In genomic region chr7:79414910-79415309, GRCh38 we compare ENCODE assay signal across 25 cellular contexts.
"Had no signal": no experiment of that assay in that cellular context is flagged by ENCODE, and none has a peak within 500 bp of the region (broad histone marks: within the 10 kb centered on the region; RNA-seq: fewer than 3 reads in every experiment).

No MANE protein-coding gene starts in this region.

- H3K27me3 ChIP-seq: esophagus squamous epithelium, uterus had no signal

- H3K9me3 ChIP-seq: esophagus squamous epithelium, left ventricle myocardium inferior, thoracic aorta, uterus had no signal

- H3K27ac ChIP-seq: epithelial cell of prostate, esophagus squamous epithelium, left ventricle myocardium inferior, thoracic aorta, uterus, WERI-Rb-1 had no signal

- H3K36me3 ChIP-seq: esophagus squamous epithelium, left ventricle myocardium inferior, thoracic aorta, uterus, WERI-Rb-1 had no signal

- H3K4me1 ChIP-seq: esophagus squamous epithelium, uterus had no signal

- H3K4me3 ChIP-seq: esophagus squamous epithelium, left ventricle myocardium inferior, lung, thoracic aorta, uterus had no signal

- ATAC-seq: activated CD4-positive, CD25-positive, alpha-beta regulatory T cell treated with anti-CD3 and anti-CD28 coated beads, Interleukin-2, amount 50 U/mL, for 24 hours; activated naive CD4-positive, alpha-beta T cell treated with anti-CD3 and anti-CD28 coated beads, Interleukin-2, amount 50 U/mL, for 72 hours; activated T-cell treated with anti-CD3 and anti-CD28 coated beads, Interleukin-2, amount 50 U/mL, for 4 hours; activated T-helper 17 cell treated with anti-CD3 and anti-CD28 coated beads, Interleukin-2, amount 50 U/mL, for 72 hours; natural killer cell treated with Interleukin-12 subunit alpha and Interleukin-12 subunit beta and Interleukin-15 and Interleukin-18, amount 100 ng/mL, for 72 hours; right cardiac atrium; stimulated activated naive CD8-positive, alpha-beta T cell treated with anti-CD3 and anti-CD28 coated beads, Interleukin-15, Interleukin-2, amounts not matched to agents 100 U/mL and 50 U/mL, for 24 hours; T-helper 17 cell had no signal

- DNase-seq: activated CD4-positive, alpha-beta memory T cell treated with anti-CD3 and anti-CD28 coated beads, Interleukin-2, amount 10 ng/mL, durations not matched to agents 7 days and 5 days; activated CD4-positive, alpha-beta T cell treated with anti-CD3 and anti-CD28 coated beads for 48 hours; activated gamma-delta T cell treated with Interleukin-2 at 50 U/mL for 16 hours; activated T-cell treated with anti-CD3 and anti-CD28 coated beads, Interleukin-2, amount 50 U/mL, for 4 hours; anterior cingulate cortex; effector CD8-positive, alpha-beta T cell; esophagus squamous epithelium; left ventricle myocardium inferior; mesendoderm; posterior cingulate gyrus; right cardiac atrium; stimulated activated CD4-positive, alpha-beta T cell treated with anti-CD3 and anti-CD28 coated beads, Interleukin-2, amount 100 ng/mL, for 48 hours; stimulated activated naive CD8-positive, alpha-beta T cell treated with anti-CD3 and anti-CD28 coated beads, Interleukin-15, Interleukin-2, amounts not matched to agents 100 U/mL and 50 U/mL, for 24 hours; T-helper 17 cell; T1000; trophoblast cell; uterus; WERI-Rb-1 had no signal
